ENCODE assay signal across 8 cellular contexts in genomic region chr4:21512351-21512750, GRCh38.
DNase-seq lines count a peak whose midpoint lies in the region; ATAC-seq and TF ChIP-seq lines count a peak whose summit lies in the region.

No MANE protein-coding gene starts in this region.

- no peak for ATAC-seq in GM18870 (IDR thresholded peaks at IDR 0.05; ENCODE audit: unreplicated experiment)
- ATAC-seq in activated naive CD8-positive, alpha-beta T cell treated with anti-CD3 and anti-CD28 coated beads, Interleukin-2, amount 50 U/mL, for 24 hours, result no peak
- no peak for ATAC-seq in GM21576 (IDR thresholded peaks at IDR 0.05; ENCODE audit: unreplicated experiment)

- H3K36me3 Mint-ChIP-seq in activated naive CD8-positive, alpha-beta T cell treated with anti-CD3 and anti-CD28 coated beads, Interleukin-2, amount 50 U/mL, for 24 hours (ENCODE audit: low read depth), result no peaks in the 10 kb centered on the region
- no peaks in the 10 kb centered on the region for H3K36me3 Mint-ChIP-seq in activated T-helper 1 cell treated with anti-CD3 and anti-CD28 coated beads, Interleukin-12 subunit alpha, Interleukin-12 subunit beta, Interleukin-2, Interleukin-4 antibody, amounts not matched to agents 30 ng/mL and 10 ng/mL and 1 ng/mL, durations not matched to agents 14 hours and 24 hours and 36 hours (ENCODE audit: low read depth)

- no peak for TF ChIP-seq CTCF in GM13976 (IDR thresholded peaks at IDR 0.05; ENCODE audit: borderline replicate concordance, control extremely low read depth, extremely low read depth, insufficient read depth, missing control alignments)

- H3K9me3 Mint-ChIP-seq in activated naive CD8-positive, alpha-beta T cell treated with anti-CD3 and anti-CD28 coated beads, Interleukin-2, amount 50 U/mL, for 24 hours, result no peaks in the 10 kb centered on the region
- no peaks in the 10 kb centered on the region for H3K9me3 Mint-ChIP-seq in activated T-helper 1 cell treated with anti-CD3 and anti-CD28 coated beads, Interleukin-12 subunit alpha, Interleukin-12 subunit beta, Interleukin-2, Interleukin-4 antibody, amounts not matched to agents 30 ng/mL and 10 ng/mL and 1 ng/mL, durations not matched to agents 14 hours and 24 hours and 36 hours

- DNase-seq in GM13976 (ENCODE audit: low spot score) (peak; percentile 5), NCI-H345 treated with DMSO at 0.1 percent for 48 hours (lab: John Stamatoyannopoulos, UW; ENCODE audit: unreplicated experiment) (peak; percentile 14), cerebellar cortex (ENCODE audit: low spot score) (peak; percentile 82), myocyte (ENCODE audit: low read depth) (peak; percentile 64)
- no peak for DNase-seq in activated naive CD8-positive, alpha-beta T cell treated with anti-CD3 and anti-CD28 coated beads, Interleukin-2, amount 50 U/mL, for 24 hours
- no peak for DNase-seq in activated T-helper 1 cell treated with anti-CD3 and anti-CD28 coated beads, Interleukin-12 subunit alpha, Interleukin-12 subunit beta, Interleukin-2, Interleukin-4 antibody, amounts not matched to agents 30 ng/mL and 10 ng/mL and 1 ng/mL, durations not matched to agents 14 hours and 24 hours and 36 hours (ENCODE audit: low spot score)

- in situ Hi-C loops in GM13976 (cut with MboI; ENCODE audit: low sequenced_read_pairs, unreplicated experiment), result loop anchor here (10.0 kb wide), 1 partner anchor 252 kb away; no protein-coding TSS in a partner anchor

- H3K4me1 Mint-ChIP-seq in activated naive CD8-positive, alpha-beta T cell treated with anti-CD3 and anti-CD28 coated beads, Interleukin-2, amount 50 U/mL, for 24 hours, result no peaks in the 10 kb centered on the region
- H3K4me1 Mint-ChIP-seq in activated T-helper 1 cell treated with anti-CD3 and anti-CD28 coated beads, Interleukin-12 subunit alpha, Interleukin-12 subunit beta, Interleukin-2, Interleukin-4 antibody, amounts not matched to agents 30 ng/mL and 10 ng/mL and 1 ng/mL, durations not matched to agents 14 hours and 24 hours and 36 hours (ENCODE audit: low read depth), result no peaks in the 10 kb centered on the region

- no peak overlapping the region for H3K4me3 Mint-ChIP-seq in activated naive CD8-positive, alpha-beta T cell treated with anti-CD3 and anti-CD28 coated beads, Interleukin-2, amount 50 U/mL, for 24 hours
- no peak overlapping the region for H3K4me3 Mint-ChIP-seq in activated T-helper 1 cell treated with anti-CD3 and anti-CD28 coated beads, Interleukin-12 subunit alpha, Interleukin-12 subunit beta, Interleukin-2, Interleukin-4 antibody, amounts not matched to agents 30 ng/mL and 10 ng/mL and 1 ng/mL, durations not matched to agents 14 hours and 24 hours and 36 hours

- no peaks in the 10 kb centered on the region for H3K27me3 Mint-ChIP-seq in activated naive CD8-positive, alpha-beta T cell treated with anti-CD3 and anti-CD28 coated beads, Interleukin-2, amount 50 U/mL, for 24 hours
- peaks cover 1% of the 10 kb centered on the region for H3K27me3 Mint-ChIP-seq in activated T-helper 1 cell treated with anti-CD3 and anti-CD28 coated beads, Interleukin-12 subunit alpha, Interleukin-12 subunit beta, Interleukin-2, Interleukin-4 antibody, amounts not matched to agents 30 ng/mL and 10 ng/mL and 1 ng/mL, durations not matched to agents 14 hours and 24 hours and 36 hours (ENCODE audit: insufficient read depth)

- intact Hi-C loops in activated T-helper 1 cell treated with anti-CD3 and anti-CD28 coated beads, Interleukin-12 subunit alpha, Interleukin-12 subunit beta, Interleukin-2, Interleukin-4 antibody, amounts not matched to agents 30 ng/mL and 10 ng/mL and 1 ng/mL, durations not matched to agents 14 hours and 24 hours and 36 hours (cut with micrococcal nuclease), result loop anchor here (1.0 kb wide), 1 partner anchor 253 kb away; no protein-coding TSS in a partner anchor

- no peak overlapping the region for H3K27ac Mint-ChIP-seq in activated naive CD8-positive, alpha-beta T cell treated with anti-CD3 and anti-CD28 coated beads, Interleukin-2, amount 50 U/mL, for 24 hours
- H3K27ac Mint-ChIP-seq in activated T-helper 1 cell treated with anti-CD3 and anti-CD28 coated beads, Interleukin-12 subunit alpha, Interleukin-12 subunit beta, Interleukin-2, Interleukin-4 antibody, amounts not matched to agents 30 ng/mL and 10 ng/mL and 1 ng/mL, durations not matched to agents 14 hours and 24 hours and 36 hours, result no peak overlapping the region

Comparison
In these comparisons a context has a peak if more than half of its experiments do, and no peak if none do; other contexts are left out.
1. DNase-seq: peak in GM13976 (single experiment), NCI-H345 treated with DMSO at 0.1 percent for 48 hours (single experiment), cerebellar cortex (single experiment) and myocyte (single experiment); none in activated naive CD8-positive, alpha-beta T cell treated with anti-CD3 and anti-CD28 coated beads, Interleukin-2, amount 50 U/mL, for 24 hours (single experiment) and activated T-helper 1 cell treated with anti-CD3 and anti-CD28 coated beads, Interleukin-12 subunit alpha, Interleukin-12 subunit beta, Interleukin-2, Interleukin-4 antibody, amounts not matched to agents 30 ng/mL and 10 ng/mL and 1 ng/mL, durations not matched to agents 14 hours and 24 hours and 36 hours (single experiment).